In the genomic region with DNA sequence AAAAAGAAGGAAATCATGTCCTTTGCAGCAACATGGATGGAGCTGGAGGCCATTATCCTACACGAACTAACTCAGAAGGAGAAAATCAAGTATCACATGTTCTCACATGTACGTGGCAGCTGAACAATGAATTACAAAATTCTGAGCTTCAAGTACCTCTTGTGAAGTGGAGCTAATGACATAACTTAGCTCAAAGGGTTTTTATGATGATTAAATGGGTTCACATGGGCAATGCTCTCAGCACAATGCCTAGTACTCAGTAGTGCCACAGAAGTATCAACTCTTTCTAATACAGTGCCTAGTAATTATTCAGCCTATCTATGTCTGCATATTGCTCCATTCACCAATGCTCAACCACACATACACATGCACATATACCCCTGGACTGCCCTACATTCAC, we compare ENCODE assay signal across 20 cellular contexts.
"Had no signal": no experiment of that assay in that cellular context is flagged by ENCODE, and none has a peak within 500 bp of the region (broad histone marks: within the 10 kb centered on the region; RNA-seq: fewer than 3 reads in every experiment).

No MANE protein-coding gene starts in this region.

- H3K27me3 ChIP-seq: pancreas, right atrium auricular region, spleen, testis had no signal

- ATAC-seq: heart left ventricle, left cardiac atrium, pancreas, psoas muscle had no signal

- H3K36me3 ChIP-seq: heart left ventricle, pancreas, right atrium auricular region, spleen had no signal

- H3K27ac ChIP-seq: coronary artery, heart left ventricle, pancreas, psoas muscle, right atrium auricular region, spleen, testis had no signal

- H3K4me3 ChIP-seq: coronary artery, heart left ventricle, pancreas, psoas muscle, right atrium auricular region, spleen, testis had no signal

- H3K4me1 ChIP-seq: heart left ventricle, pancreas, psoas muscle, right atrium auricular region, testis had no signal

- H3K9me3 ChIP-seq: heart left ventricle, pancreas, psoas muscle, right atrium auricular region, spleen, testis had no signal

- DNase-seq: activated CD4-positive, alpha-beta memory T cell treated with anti-CD3 and anti-CD28 coated beads for 36 hours; activated CD4-positive, alpha-beta T cell treated with anti-CD3 and anti-CD28 coated beads for 48 hours; activated CD4-positive, CD25-positive, alpha-beta regulatory T cell; activated effector memory CD4-positive, alpha-beta T cell treated with anti-CD3 and anti-CD28 coated beads, Interleukin-2, amount 50 U/mL, for 16 hours; activated naive CD4-positive, alpha-beta T cell treated with anti-CD3 and anti-CD28 coated beads, Interleukin-2, amount 10 ng/mL, durations not matched to agents 7 days and 5 days; amygdala; cerebellar nuclear complex; heart left ventricle; left cardiac atrium; mesenchymal stem cell; nephron progenitor cell; pancreas; psoas muscle; spleen; stimulated activated CD4-positive, alpha-beta T cell treated with anti-CD3 and anti-CD28 coated beads, Interleukin-4, amount 100 ng/mL, for 1 hour; stimulated activated naive CD4-positive, alpha-beta T cell; testis; trophoblast cell had no signal
